ENCODE assay signal across 8 cellular contexts in genomic region chr14:76929927-76930326, GRCh38.
DNase-seq lines count a peak whose midpoint lies in the region; ATAC-seq and TF ChIP-seq lines count a peak whose summit lies in the region.

No MANE protein-coding gene starts in this region.

- no peak for TF ChIP-seq CTCF in heart right ventricle (IDR thresholded peaks at IDR 0.05)

- H3K27me3 ChIP-seq in heart right ventricle = no peaks in the 10 kb centered on the region

- H3K36me3 ChIP-seq in heart right ventricle = no peaks in the 10 kb centered on the region

- peak; percentile 15 for DNase-seq in activated CD4-positive, CD25-positive, alpha-beta regulatory T cell treated with anti-CD3 and anti-CD28 coated beads, Interleukin-2, amount 50 U/mL, for 16 hours (ENCODE audit: low read depth, low spot score)
- DNase-seq in activated CD4-positive, CD25-positive, alpha-beta regulatory T cell treated with anti-CD3 and anti-CD28 coated beads, Interleukin-2, amount 50 U/mL, for 72 hours = no peak
- peak; percentile 60 for DNase-seq in activated CD4-positive, alpha-beta T cell treated with anti-CD3 and anti-CD28 coated beads for 48 hours
- DNase-seq in heart right ventricle = no peak
- no peak for DNase-seq in NCI-H774 (lab: John Stamatoyannopoulos, UW)

- no peaks in the 10 kb centered on the region for H3K9me3 ChIP-seq in heart right ventricle

- H3K27ac ChIP-seq in heart right ventricle = peak overlapping the region in 2 of 10 donors; percentile 10 to 65

- no peak overlapping the region for H3K4me3 ChIP-seq in heart right ventricle

- H3K9me3 Mint-ChIP-seq in stimulated activated naive CD8-positive, alpha-beta T cell treated with anti-CD3 and anti-CD28 coated beads, Interleukin-15, Interleukin-2, amounts not matched to agents 100 ng/mL and 50 ng/mL, for 24 hours = no peaks in the 10 kb centered on the region

- H3K27ac Mint-ChIP-seq in stimulated activated naive CD8-positive, alpha-beta T cell treated with anti-CD3 and anti-CD28 coated beads, Interleukin-15, Interleukin-2, amounts not matched to agents 100 ng/mL and 50 ng/mL, for 24 hours = peak overlapping the region; percentile 62

- no peaks in the 10 kb centered on the region for H3K36me3 Mint-ChIP-seq in stimulated activated naive CD8-positive, alpha-beta T cell treated with anti-CD3 and anti-CD28 coated beads, Interleukin-15, Interleukin-2, amounts not matched to agents 100 ng/mL and 50 ng/mL, for 24 hours (ENCODE audit: low read depth)

- no peaks in the 10 kb centered on the region for H3K27me3 Mint-ChIP-seq in stimulated activated naive CD8-positive, alpha-beta T cell treated with anti-CD3 and anti-CD28 coated beads, Interleukin-15, Interleukin-2, amounts not matched to agents 100 ng/mL and 50 ng/mL, for 24 hours

- peak overlapping the region; percentile 65 for H3K4me3 Mint-ChIP-seq in stimulated activated naive CD8-positive, alpha-beta T cell treated with anti-CD3 and anti-CD28 coated beads, Interleukin-15, Interleukin-2, amounts not matched to agents 100 ng/mL and 50 ng/mL, for 24 hours

- H3K4me1 Mint-ChIP-seq in stimulated activated naive CD8-positive, alpha-beta T cell treated with anti-CD3 and anti-CD28 coated beads, Interleukin-15, Interleukin-2, amounts not matched to agents 100 ng/mL and 50 ng/mL, for 24 hours (ENCODE audit: low read depth) = peaks cover 68% of the 10 kb centered on the region

- ATAC-seq in heart right ventricle (peak in 6 of 8 donors; percentile 13 to 44 (median 30)), GM19328 (IDR thresholded peaks at IDR 0.05; ENCODE audit: unreplicated experiment) (no peak), HG02884 (IDR thresholded peaks at IDR 0.05; ENCODE audit: unreplicated experiment) (no peak)

- peaks cover 9 to 48% (median 34%) of the 10 kb centered on the region in 9 donors for H3K4me1 ChIP-seq in heart right ventricle

- WGBS in heart right ventricle, 2 donors = 59 to 75% methylated on average over 8 of the region's 8 CpGs

- intact Hi-C loops in heart right ventricle (cut with DNase I) = no loop called here

Comparison
In these comparisons a context has a peak if more than half of its experiments do, and no peak if none do; other contexts are left out.
1. DNase-seq: peak in activated CD4-positive, CD25-positive, alpha-beta regulatory T cell treated with anti-CD3 and anti-CD28 coated beads, Interleukin-2, amount 50 U/mL, for 16 hours (single experiment) and activated CD4-positive, alpha-beta T cell treated with anti-CD3 and anti-CD28 coated beads for 48 hours (single experiment); none in activated CD4-positive, CD25-positive, alpha-beta regulatory T cell treated with anti-CD3 and anti-CD28 coated beads, Interleukin-2, amount 50 U/mL, for 72 hours (single experiment), heart right ventricle (0 of 2) and NCI-H774 (single experiment).
2. ATAC-seq: peak in heart right ventricle (6 of 8); none in GM19328 (single experiment) and HG02884 (single experiment).